In genomic region chr20:37005062-37005942, GRCh38 we compare ENCODE assay signal across 8 cellular contexts. TPM values are rescaled to one million over a fixed set of nuclear protein-coding genes. Genes with fewer than 3 reads are reported as not detected.
DNase-seq lines count a peak whose midpoint lies in the region; ATAC-seq and TF ChIP-seq lines count a peak whose summit lies in the region.
"Not testable (repeated sequence)": the region's sequence is repeated elsewhere in the genome, so short reads cannot be mapped to it uniquely, and the experiment has no call there.

No MANE protein-coding gene starts in this region.

- not testable (repeated sequence) for TF ChIP-seq POLR2A in upper lobe of left lung (IDR thresholded peaks at IDR 0.05)

- H3K36me3 Mint-ChIP-seq in T-cell, result peaks cover 20% of the 10 kb centered on the region
- peaks cover 29% of the 10 kb centered on the region for H3K36me3 Mint-ChIP-seq in activated CD8-positive, alpha-beta memory T cell treated with anti-CD3 and anti-CD28 coated beads, Interleukin-2, amount 10 ng/mL, durations not matched to agents 7 days and 5 days
- not testable (repeated sequence) for H3K36me3 Mint-ChIP-seq in memory B cell

- ATAC-seq in GM21423 (IDR thresholded peaks at IDR 0.05; ENCODE audit: unreplicated experiment) (peak; percentile 45), Right ventricle myocardium superior (ENCODE audit: poor library complexity) (peak; percentile 69), memory B cell (ENCODE audit: low read depth) (peak; percentile 95), upper lobe of left lung (ENCODE audit: low FRiP score in 2 of 2) (peak; percentile 81 to 87)
- ATAC-seq in T-cell (replicated peaks in 1 of 4), result not testable (repeated sequence)
- peak; percentile 40 for ATAC-seq in activated CD8-positive, alpha-beta memory T cell treated with anti-CD3 and anti-CD28 coated beads, Interleukin-2, amount 10 ng/mL, durations not matched to agents 7 days and 5 days

- H3K27ac ChIP-seq in upper lobe of left lung, result peak overlapping the region in 3 of 4 donors; percentile 31 to 52 (median 35)

- H3K4me1 Mint-ChIP-seq in T-cell (peaks cover 22 to 35% (median 28%) of the 10 kb centered on the region in 3 donors), memory B cell (peaks cover 17% of the 10 kb centered on the region)
- peaks cover 15% of the 10 kb centered on the region for H3K4me1 Mint-ChIP-seq in activated CD8-positive, alpha-beta memory T cell treated with anti-CD3 and anti-CD28 coated beads, Interleukin-2, amount 10 ng/mL, durations not matched to agents 7 days and 5 days

- not testable (repeated sequence) for H3K4me3 ChIP-seq in upper lobe of left lung

- H3K27me3 ChIP-seq in upper lobe of left lung, result not testable (repeated sequence)

- POLR2A ChIA-PET in T-cell (lab: Charles Lee), result interaction anchor here (0.6 to 0.7 kb wide), 7 partner anchors 8 to 86 kb away, joined by 3 to 9 read pairs (median 5); no protein-coding TSS in a partner anchor

- not testable (repeated sequence) for H3K4me3 Mint-ChIP-seq in T-cell; activated CD8-positive, alpha-beta memory T cell treated with anti-CD3 and anti-CD28 coated beads, Interleukin-2, amount 10 ng/mL, durations not matched to agents 7 days and 5 days; memory B cell

- intact Hi-C loops in Right ventricle myocardium superior (cut with DNase I), result not testable (repeated sequence)

- H3K36me3 ChIP-seq in upper lobe of left lung, result not testable (repeated sequence)

- H3K9me3 ChIP-seq in upper lobe of left lung, result not testable (repeated sequence)

- not testable (repeated sequence) for TF ChIP-seq CTCF in upper lobe of left lung (IDR thresholded peaks at IDR 0.05)

- not testable (repeated sequence) for H3K4me1 ChIP-seq in upper lobe of left lung

- H3K27ac Mint-ChIP-seq in T-cell (peak overlapping the region; percentile 34 to 46), memory B cell (peak overlapping the region; percentile 80)
- peak overlapping the region; percentile 56 for H3K27ac Mint-ChIP-seq in activated CD8-positive, alpha-beta memory T cell treated with anti-CD3 and anti-CD28 coated beads, Interleukin-2, amount 10 ng/mL, durations not matched to agents 7 days and 5 days

- H3K27me3 Mint-ChIP-seq in T-cell; activated CD8-positive, alpha-beta memory T cell treated with anti-CD3 and anti-CD28 coated beads, Interleukin-2, amount 10 ng/mL, durations not matched to agents 7 days and 5 days; memory B cell: not testable (repeated sequence)

- CTCF ChIA-PET in T-cell (lab: Charles Lee), result interaction anchor here in 1 of 2 donors (0.6 to 0.7 kb wide), 2 partner anchors 22 to 560 kb away, joined by 3 to 4 read pairs; no protein-coding TSS in a partner anchor
- CTCF ChIA-PET in activated CD8-positive, alpha-beta memory T cell treated with anti-CD3 and anti-CD28 coated beads, Interleukin-2, amount 10 ng/mL, durations not matched to agents 7 days and 5 days (lab: Charles Lee), result interaction anchor here (0.6 to 0.7 kb wide), 2 partner anchors 77 to 197 kb away, joined by 3 read pairs; no protein-coding TSS in a partner anchor

- peak; percentile 87 for DNase-seq in CD1c-positive myeloid dendritic cell (ENCODE audit: extremely low spot score)
- DNase-seq in NOMO-1 treated with dmso at 0.1 percent for 144 hours (lab: John Stamatoyannopoulos, UW; ENCODE audit: unreplicated experiment), result peak; percentile 87
- not testable (repeated sequence) for DNase-seq in T-cell; activated CD8-positive, alpha-beta memory T cell treated with anti-CD3 and anti-CD28 coated beads, Interleukin-2, amount 10 ng/mL, durations not matched to agents 7 days and 5 days; Right ventricle myocardium superior; upper lobe of left lung
- peak in 1 of 2 donors; percentile 42 for DNase-seq in memory B cell (ENCODE audit: low spot score in 2 of 2)

- WGBS in upper lobe of left lung, 2 donors, result 80 to 82% methylated on average over 11 of the region's 11 CpGs

- TF ChIP-seq EP300 in upper lobe of left lung (IDR thresholded peaks at IDR 0.05), result not testable (repeated sequence)

- H3K9me3 Mint-ChIP-seq in T-cell; activated CD8-positive, alpha-beta memory T cell treated with anti-CD3 and anti-CD28 coated beads, Interleukin-2, amount 10 ng/mL, durations not matched to agents 7 days and 5 days (ENCODE audit: low read depth); memory B cell: not testable (repeated sequence)

RNA-seq across cellular contexts. Expression of gene SAMHD1, which starts 53.8 kb away (rescaled TPM):
- total RNA-seq in T-cell, result 100 to 1,000 TPM; 218 to 437 (median 244) TPM
- 100 to 1,000 TPM; 167 to 213 TPM for total RNA-seq in activated CD8-positive, alpha-beta memory T cell treated with anti-CD3 and anti-CD28 coated beads, Interleukin-2, amount 10 ng/mL, durations not matched to agents 7 days and 5 days
- 44.1 TPM for total RNA-seq in Right ventricle myocardium superior
- total RNA-seq in upper lobe of left lung, result 100 to 1,000 TPM; 134 to 224 (median 185) TPM
